Comparison of ENCODE assay signal across 8 cellular contexts in genomic region chr14:68780358-68781160, GRCh38. TPM values are rescaled to one million over a fixed set of nuclear protein-coding genes. Genes with fewer than 3 reads are reported as not detected.
DNase-seq lines count a peak whose midpoint lies in the region; ATAC-seq and TF ChIP-seq lines count a peak whose summit lies in the region.

No MANE protein-coding gene starts in this region.

- TF ChIP-seq CTCF in Caco-2 (IDR thresholded peaks at IDR 0.05; ENCODE audit: insufficient read depth in 1 of 2, low read depth in 1 of 2, low read length in 1 of 2, severe bottlenecking in 1 of 2, unreplicated experiment in 1 of 2) (no peak), OCI-LY7 (conservative IDR thresholded peaks at IDR 0.05; ENCODE audit: low read length) (no peak), cardiac fibroblast (IDR thresholded peaks at IDR 0.05; ENCODE audit: low read depth, low read length) (no peak)

- peaks cover 6% of the 10 kb centered on the region for H3K9me3 Mint-ChIP-seq in Caco-2 (ENCODE audit: unreplicated experiment)

- POLR2A ChIA-PET in Caco-2 (lab: Charles Lee), result interaction anchor here (0.6 to 7.4 kb wide), 4 partner anchors 12 to 838 kb away, joined by 4 to 70 read pairs (median 6); partner anchors contain the start of gene ZFP36L1
- POLR2A ChIA-PET in OCI-LY7 (lab: Charles Lee), result interaction anchor here (0.7 to 1.0 kb wide), 2 partner anchors 123 to 528 kb away, joined by 3 read pairs; no protein-coding TSS in a partner anchor

- H3K36me3 Mint-ChIP-seq in Caco-2 (ENCODE audit: insufficient read depth, unreplicated experiment), result peaks cover 31% of the 10 kb centered on the region

- no peaks in the 10 kb centered on the region for H3K9me2 ChIP-seq in OCI-LY7 (ENCODE audit: insufficient read depth, low read length)

- H4K20me1 ChIP-seq in OCI-LY7 (ENCODE audit: insufficient read depth, low read length), result no peaks in the 10 kb centered on the region

- peaks cover 39% of the 10 kb centered on the region for H3K4me1 Mint-ChIP-seq in Caco-2 (ENCODE audit: low read depth, unreplicated experiment)

- DNase-seq in Caco-2 (peak; percentile 21 to 35), OCI-LY7 (ENCODE audit: low spot score) (peak; percentile 70), cardiac fibroblast (ENCODE audit: low read depth in 2 of 2) (peak; percentile 66 to 88), left colon (peak; percentile 69 to 80), HAP-1 (ENCODE audit: low spot score in 2 of 2) (no peak), SIG-M5 (lab: John Stamatoyannopoulos, UW) (no peak)
- peak; percentile 48 for DNase-seq in stimulated activated CD8-positive, alpha-beta memory T cell treated with anti-CD3 and anti-CD28 coated beads, Interleukin-4, amount 100 ng/mL, for 48 hours

- H3K27ac Mint-ChIP-seq in Caco-2 (ENCODE audit: unreplicated experiment), result peak overlapping the region; percentile 79

- H3K4me3 Mint-ChIP-seq in Caco-2 (ENCODE audit: unreplicated experiment), result peak overlapping the region; percentile 21

- intact Hi-C loops in Caco-2 (cut with micrococcal nuclease; ENCODE audit: unreplicated experiment), result no loop called here
- intact Hi-C loops in OCI-LY7 (cut with micrococcal nuclease; ENCODE audit: unreplicated experiment), result no loop called here
- intact Hi-C loops in left colon (cut with DNase I, micrococcal nuclease), result no loop called here

- H3K27me3 ChIP-seq in Caco-2 (replicated peaks; ENCODE audit: control insufficient read depth, insufficient read depth, low read length) (no peaks in the 10 kb centered on the region), HAP-1 (ENCODE audit: low read depth) (no peaks in the 10 kb centered on the region)

- H2AFZ ChIP-seq in OCI-LY7 (ENCODE audit: low read length), result peak overlapping the region; percentile 82

- no peak overlapping the region for H3K27ac ChIP-seq in OCI-LY7 (ENCODE audit: low read depth, low read length, poor library complexity, severe bottlenecking)

- no TSS peak for BruUV-seq in Caco-2 (replicated peaks; lab: Mats Ljungman, UMichigan)
- BruUV-seq in OCI-LY7 (replicated peaks; lab: Mats Ljungman, UMichigan), result no TSS peak

- ATAC-seq in left colon (peak; percentile 48), HG03565 (IDR thresholded peaks at IDR 0.05; ENCODE audit: unreplicated experiment) (no peak)

- H3K79me2 ChIP-seq in OCI-LY7 (ENCODE audit: insufficient read depth, low read depth, low read length), result no peaks in the 10 kb centered on the region

- peak overlapping the region; percentile 46 for H3K4me2 ChIP-seq in OCI-LY7 (ENCODE audit: low read length)

- H3K9me3 ChIP-seq in Caco-2, result peaks cover 3% of the 10 kb centered on the region; the same call in 1 of the 2 replicates
- H3K9me3 ChIP-seq in OCI-LY7 (ENCODE audit: low read length), result no peaks in the 10 kb centered on the region
- no peaks in the 10 kb centered on the region for H3K9me3 ChIP-seq in HAP-1

- in situ Hi-C loops in HAP-1 (cut with MboI; ENCODE audit: low sequenced_read_pairs), result no loop called here

- H3K4me1 ChIP-seq in Caco-2 (peaks cover 78% of the 10 kb centered on the region), OCI-LY7 (ENCODE audit: insufficient read depth, low read length, poor library complexity, severe bottlenecking) (peaks cover 30% of the 10 kb centered on the region), HAP-1 (peaks cover 9% of the 10 kb centered on the region)

- H3K4me3 ChIP-seq in Caco-2 (ENCODE audit: low read depth, low read length), result no peak overlapping the region
- no peak overlapping the region for H3K4me3 ChIP-seq in OCI-LY7 (ENCODE audit: low read depth, low read length, poor library complexity, severe bottlenecking)
- no peak overlapping the region for H3K4me3 ChIP-seq in cardiac fibroblast (replicated peaks in 1 of 2; ENCODE audit: low read depth in 2 of 2, low read length in 2 of 2)
- H3K4me3 ChIP-seq in HAP-1, result no peak overlapping the region

- H3K27me3 Mint-ChIP-seq in Caco-2 (ENCODE audit: insufficient read depth, unreplicated experiment), result no peaks in the 10 kb centered on the region

- CTCF ChIA-PET in Caco-2 (lab: Charles Lee) (interaction anchor here (0.6 to 1.1 kb wide), 2 partner anchors 15 to 64 kb away, joined by 4 read pairs; no protein-coding TSS in a partner anchor), OCI-LY7 (lab: Charles Lee; ENCODE audit: unreplicated experiment) (interaction anchor here (1.3 kb wide), 2 partner anchors 9 to 95 kb away, joined by 3 to 6 read pairs; no protein-coding TSS in a partner anchor)

- H3K36me3 ChIP-seq in Caco-2 (ENCODE audit: control insufficient read depth, insufficient read depth, low read length) (no peaks in the 10 kb centered on the region), OCI-LY7 (ENCODE audit: insufficient read depth, low read length) (no peaks in the 10 kb centered on the region), HAP-1 (replicated peaks) (no peaks in the 10 kb centered on the region)

RNA-seq across cellular contexts. Expression of gene ZFP36L1, which starts 12.3 kb away (rescaled TPM):
- total RNA-seq in Caco-2 (2022) (94.8 and 103 TPM in 2 replicates), OCI-LY7 (2022) (51.4 and 57.0 TPM in 2 replicates), left colon (100 to 1,000 TPM in 1 of 2 donors, 10 to 100 TPM in 1; 79.2 to 127 TPM)
- 24.2 and 25.6 TPM in 2 replicates for total RNA-seq in OCI-LY7 (2014; rRNA removed; shearing (Covaris generic))

Comparison
In these comparisons a context has a peak if more than half of its experiments do, and no peak if none do; other contexts are left out.
1. DNase-seq: peak in Caco-2 (2 of 2), OCI-LY7 (single experiment), cardiac fibroblast (2 of 2), left colon (2 of 2) and stimulated activated CD8-positive, alpha-beta memory T cell treated with anti-CD3 and anti-CD28 coated beads, Interleukin-4, amount 100 ng/mL, for 48 hours (single experiment); none in HAP-1 (0 of 2) and SIG-M5 (single experiment).